17 cellular contexts compared by ENCODE assay signal in genomic region chr5:55986931-55987330, GRCh38. TPM values are rescaled to one million over a fixed set of nuclear protein-coding genes. Genes with fewer than 3 reads are reported as not detected.
A peak's percentile ranks its signal among the peaks of the same experiment; 100 is the strongest.
DNase-seq lines count a peak whose midpoint lies in the region; ATAC-seq and TF ChIP-seq lines count a peak whose summit lies in the region.
"Had no signal": no experiment of that assay in that cellular context is flagged by ENCODE, and none has a peak within 500 bp of the region (broad histone marks: within the 10 kb centered on the region; RNA-seq: fewer than 3 reads in every experiment).

No MANE protein-coding gene starts in this region.

- no peak for ATAC-seq in activated T-cell treated with anti-CD3 and anti-CD28 coated beads, Interleukin-2, amount 50 U/mL, for 4 hours
- ATAC-seq in T-helper 17 cell: no peak

- no peaks in the 10 kb centered on the region for H3K27me3 ChIP-seq in CD4-positive, alpha-beta memory T cell (ENCODE audit: insufficient read depth, low read length)
- no peaks in the 10 kb centered on the region for H3K27me3 ChIP-seq in spleen (replicated peaks in 1 of 7)
- no peaks in the 10 kb centered on the region for H3K27me3 ChIP-seq in transverse colon

- no peak for TF ChIP-seq EP300 in transverse colon (IDR thresholded peaks at IDR 0.05; ENCODE audit: low read depth)

- H3K36me3 ChIP-seq in CD4-positive, alpha-beta memory T cell (ENCODE audit: insufficient read depth, low read length): peaks cover 5% of the 10 kb centered on the region
- H3K36me3 ChIP-seq in spleen (peaks cover 0 to 20% (median under 1%) of the 10 kb centered on the region in 6 donors), transverse colon (no peaks in the 10 kb centered on the region)

- no peak overlapping the region for H3K27ac ChIP-seq in CD4-positive, alpha-beta memory T cell (ENCODE audit: low read depth, low read length)
- no peak overlapping the region for H3K27ac ChIP-seq in spleen
- H3K27ac ChIP-seq in transverse colon: no peak overlapping the region

- in situ Hi-C loops in transverse colon (cut with MboI; ENCODE audit: low pct_ligation_motif_present in 1 of 4, low pct_unique_long_range_greater_than_20kb in 1 of 4, low sequenced_read_pairs in 3 of 4): loop anchor here in 2 of 4 donors (10.0 to 25.0 kb wide), 2 partner anchors 208 to 875 kb away; no protein-coding TSS in a partner anchor

- H3K36me3 Mint-ChIP-seq in activated T-cell treated with anti-CD3 and anti-CD28 coated beads, Interleukin-2, amount 50 U/mL, for 4 hours (ENCODE audit: insufficient read depth): peaks cover 34% of the 10 kb centered on the region
- H3K36me3 Mint-ChIP-seq in CD4-positive, alpha-beta memory T cell: peaks cover 25 to 35% of the 10 kb centered on the region in 2 donors
- peaks cover 7% of the 10 kb centered on the region for H3K36me3 Mint-ChIP-seq in T-helper 17 cell (ENCODE audit: low read depth)

- peaks cover 84% of the 10 kb centered on the region for H3K4me1 Mint-ChIP-seq in activated T-cell treated with anti-CD3 and anti-CD28 coated beads, Interleukin-2, amount 50 U/mL, for 4 hours (ENCODE audit: low read depth)
- peaks cover 66 to 94% (median 81%) of the 10 kb centered on the region in 4 donors for H3K4me1 Mint-ChIP-seq in CD4-positive, alpha-beta memory T cell
- peaks cover 64% of the 10 kb centered on the region for H3K4me1 Mint-ChIP-seq in T-helper 17 cell

- H3K27ac Mint-ChIP-seq in CD4-positive, alpha-beta memory T cell: peak overlapping the region in 6 of 7 donors; percentile 17 to 88 (median 42)
- H3K27ac Mint-ChIP-seq in T-helper 17 cell: peak overlapping the region; percentile 75
- H3K27ac Mint-ChIP-seq: B cell had no signal

- no peaks in the 10 kb centered on the region for H3K27me3 Mint-ChIP-seq in activated T-cell treated with anti-CD3 and anti-CD28 coated beads, Interleukin-2, amount 50 U/mL, for 4 hours (ENCODE audit: low read depth)
- no peaks in the 10 kb centered on the region for H3K27me3 Mint-ChIP-seq in CD4-positive, alpha-beta memory T cell
- no peaks in the 10 kb centered on the region for H3K27me3 Mint-ChIP-seq in T-helper 17 cell
- H3K27me3 Mint-ChIP-seq: B cell had no signal

- no peak overlapping the region for H3K4me3 ChIP-seq in CD4-positive, alpha-beta memory T cell (ENCODE audit: low read length in 2 of 2)
- H3K4me3 ChIP-seq in spleen: peak overlapping the region in 1 of 8 donors; percentile 36
- no peak overlapping the region for H3K4me3 ChIP-seq in transverse colon

- DNase-seq in activated T-cell treated with anti-CD3 and anti-CD28 coated beads, Interleukin-2, amount 50 U/mL, for 4 hours: no peak
- no peak for DNase-seq in activated T-cell treated with anti-CD3 and anti-CD28 coated beads, Interleukin-2, amount 50 U/mL, for 1 hour
- no peak for DNase-seq in CD4-positive, alpha-beta memory T cell
- DNase-seq in T-helper 17 cell (no peak), iris pigment epithelial cell (ENCODE audit: low read depth) (peak; percentile 18), spleen (no peak), 8988T (no peak), transverse colon (no peak)
- DNase-seq: DMS 273 treated with DMSO at 0.1 percent for 48 hours, GOT3, NCI-H1436 treated with DMSO at 0.1 percent for 48 hours, NCI-H2081 treated with DMSO at 0.1 percent for 48 hours, NCI-H2227 treated with DMSO at 0.1 percent for 48 hours, NCI-H526, OCI-M1, RPMI8226 had no signal

- H3K4me3 Mint-ChIP-seq in activated T-cell treated with anti-CD3 and anti-CD28 coated beads, Interleukin-2, amount 50 U/mL, for 4 hours: peak overlapping the region; percentile 9
- peak overlapping the region in 6 of 8 donors; percentile 6 to 73 (median 18) for H3K4me3 Mint-ChIP-seq in CD4-positive, alpha-beta memory T cell
- no peak overlapping the region for H3K4me3 Mint-ChIP-seq in T-helper 17 cell
- H3K4me3 Mint-ChIP-seq: B cell had no signal

- 74 to 86% (median 81%) methylated on average over 4 of the region's 4 CpGs for WGBS in spleen, 5 donors
- WGBS in transverse colon (ENCODE audit: low coverage in 1 of 2), 2 donors: 76 to 79% methylated on average over 4 of the region's 4 CpGs

- CTCF ChIA-PET in CD4-positive, alpha-beta memory T cell (lab: Charles Lee; ENCODE audit: partially characterized antibody): interaction anchor here (0.7 to 13.0 kb wide), 2 partner anchors 52 to 214 kb away, joined by 3 to 194 read pairs; no protein-coding TSS in a partner anchor

- TF ChIP-seq CTCF in spleen (IDR thresholded peaks at IDR 0.05 in 8 of 11, conservative IDR thresholded peaks at IDR 0.05 in 3 of 11) (no peak), transverse colon (IDR thresholded peaks at IDR 0.05) (no peak)

- peaks cover 5% of the 10 kb centered on the region for H3K9me3 Mint-ChIP-seq in activated T-cell treated with anti-CD3 and anti-CD28 coated beads, Interleukin-2, amount 50 U/mL, for 4 hours
- peaks cover 0 to 2% (median 0%) of the 10 kb centered on the region in 8 donors for H3K9me3 Mint-ChIP-seq in CD4-positive, alpha-beta memory T cell

- POLR2A ChIA-PET in CD4-positive, alpha-beta memory T cell (lab: Charles Lee; ENCODE audit: partially characterized antibody): interaction anchor here (0.6 to 1.0 kb wide), 4 partner anchors 9 to 139 kb away, joined by 3 to 5 read pairs (median 4); partner anchors contain the start of gene IL6ST

- no peak for TF ChIP-seq POLR2A in spleen (IDR thresholded peaks at IDR 0.05)
- TF ChIP-seq POLR2A in transverse colon (IDR thresholded peaks at IDR 0.05): no peak

- H3K4me1 ChIP-seq in CD4-positive, alpha-beta memory T cell (ENCODE audit: insufficient read depth, low read length): peaks cover 84% of the 10 kb centered on the region
- peaks cover 16 to 99% (median 65%) of the 10 kb centered on the region in 6 donors for H3K4me1 ChIP-seq in spleen
- peaks cover 2 to 60% (median 30%) of the 10 kb centered on the region in 4 donors for H3K4me1 ChIP-seq in transverse colon

- intact Hi-C loops in CD4-positive, alpha-beta memory T cell (cut with micrococcal nuclease): no loop called here
- intact Hi-C loops in spleen (cut with DNase I; ENCODE audit: low total_unique reads): no loop called here
- intact Hi-C loops in transverse colon (cut with DNase I; ENCODE audit: low total_unique reads): no loop called here

- no peaks in the 10 kb centered on the region for H3K9me3 ChIP-seq in CD4-positive, alpha-beta memory T cell (ENCODE audit: control insufficient read depth in 1 of 2, low read length in 2 of 2)
- no peaks in the 10 kb centered on the region for H3K9me3 ChIP-seq in T-helper 17 cell (ENCODE audit: control insufficient read depth, low read length, poor library complexity, severe bottlenecking)
- H3K9me3 ChIP-seq in spleen: no peaks in the 10 kb centered on the region
- no peaks in the 10 kb centered on the region for H3K9me3 ChIP-seq in transverse colon

RNA-seq across cellular contexts. Expression of gene IL6ST, which starts 7.8 kb away (rescaled TPM):
- total RNA-seq in activated T-cell treated with anti-CD3 and anti-CD28 coated beads, Interleukin-2, amount 50 U/mL, for 4 hours: 10 to 100 TPM; 74.9 to 97.1 (median 79.1) TPM
- 100 to 1,000 TPM; 176 to 180 TPM for total RNA-seq in CD4-positive, alpha-beta memory T cell
- polyA plus RNA-seq in CD4-positive, alpha-beta memory T cell: 10 to 100 TPM; 26.3 to 42.8 TPM
- total RNA-seq in T-helper 17 cell (100 to 1,000 TPM; 159 TPM), spleen (100 to 1,000 TPM; 254 to 504 (median 337) TPM), transverse colon (100 to 1,000 TPM in 3 of 4 donors, 10 to 100 TPM in 1; 51.3 to 179 (median 136) TPM)
- polyA plus RNA-seq in spleen: 10 to 100 TPM; 20.4 to 33.8 (median 27.6) TPM
